In the genomic region with DNA sequence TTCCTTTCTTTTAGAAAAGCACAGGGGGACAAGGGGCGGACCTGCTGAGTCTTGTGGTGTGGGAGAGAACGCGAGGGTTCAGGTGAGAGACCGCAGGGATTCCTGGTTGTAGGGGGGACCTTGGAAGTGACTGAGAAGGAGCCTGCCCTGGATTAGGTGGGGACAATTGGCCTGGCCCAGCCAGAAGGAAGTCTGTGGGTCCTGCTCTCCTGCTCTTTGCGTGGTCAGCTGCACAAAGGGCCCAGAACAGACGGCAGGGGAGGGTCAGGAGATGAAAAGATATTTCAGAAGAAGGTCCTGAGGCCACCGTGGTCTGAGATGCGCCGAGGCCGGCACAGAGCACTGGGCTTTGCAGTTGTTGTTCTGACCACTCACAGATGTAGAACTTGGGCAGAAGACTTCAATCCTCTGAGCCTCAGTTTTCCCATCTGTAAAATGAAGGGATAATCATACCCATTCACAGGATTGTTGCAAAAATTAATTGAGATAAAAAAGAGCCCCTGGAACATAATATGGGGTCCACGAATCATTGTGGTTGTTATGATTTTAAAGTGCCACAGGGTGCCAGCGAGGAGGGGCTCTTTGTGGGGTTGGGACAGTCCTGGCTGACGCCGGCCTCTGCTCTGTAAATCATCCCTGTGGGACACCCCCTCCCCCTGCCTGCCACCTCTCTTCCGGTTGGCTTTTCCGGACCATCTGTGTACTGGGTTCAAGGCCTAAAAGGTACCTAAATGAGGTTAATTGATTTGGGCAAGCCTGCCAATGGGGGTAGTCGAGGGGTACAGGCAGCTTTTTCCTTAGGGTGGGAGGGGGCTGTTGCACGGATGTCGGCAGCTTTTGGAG, we compare ENCODE assay signal across 8 cellular contexts. TPM values are rescaled to one million over a fixed set of nuclear protein-coding genes. Genes with fewer than 3 reads are reported as not detected.
DNase-seq lines count a peak whose midpoint lies in the region; ATAC-seq and TF ChIP-seq lines count a peak whose summit lies in the region.

No MANE protein-coding gene starts in this region.

- H3K4me2 ChIP-seq in GM23338, result peak overlapping the region; percentile 84
- peak overlapping the region; percentile 97 for H3K4me2 ChIP-seq in skeletal muscle satellite cell (ENCODE audit: low read length)

- no peak for TF ChIP-seq CTCF in GM23338 (conservative IDR thresholded peaks at IDR 0.05; ENCODE audit: low read depth in 2 of 2)
- no peak for TF ChIP-seq CTCF in fibroblast of mammary gland (conservative IDR thresholded peaks at IDR 0.05; ENCODE audit: control insufficient read depth, insufficient read depth, low read depth, low read length)

- H3K27ac ChIP-seq in GM23338 (ENCODE audit: low read depth), result no peak overlapping the region

- H3K9me3 Mint-ChIP-seq in GM23338, result peaks cover 9% of the 10 kb centered on the region; the same call in 2 of the 3 replicates

- ATAC-seq in GM23338 (no peak), T-helper 17 cell (no peak), HG02840 (IDR thresholded peaks at IDR 0.05; ENCODE audit: low FRiP score, unreplicated experiment) (no peak)

- H3K9me3 ChIP-seq in T-helper 17 cell (ENCODE audit: control insufficient read depth, low read length, poor library complexity, severe bottlenecking) (no peaks in the 10 kb centered on the region), skeletal muscle satellite cell (replicated peaks; ENCODE audit: low read length) (no peaks in the 10 kb centered on the region)

- no peaks in the 10 kb centered on the region; the same call in 1 of the 2 replicates for H4K20me1 ChIP-seq in GM23338 (replicated peaks; ENCODE audit: insufficient read depth)

- H3K36me3 ChIP-seq in GM23338 (ENCODE audit: insufficient read depth), result no peaks in the 10 kb centered on the region
- H3K36me3 ChIP-seq in skeletal muscle satellite cell (ENCODE audit: insufficient read depth, low read length), result no peaks in the 10 kb centered on the region

- peak overlapping the region; percentile 91 for H3K9ac ChIP-seq in skeletal muscle satellite cell (ENCODE audit: low read depth, low read length)

- peak overlapping the region; percentile 69 for H3K4me3 Mint-ChIP-seq in GM23338
- H3K4me3 Mint-ChIP-seq in T-helper 17 cell, result peak overlapping the region; percentile 94

- H2AFZ ChIP-seq in GM23338, result no peak overlapping the region

- H3K4me3 ChIP-seq in GM23338 (peak overlapping the region; percentile 56; the same call in 1 of the 2 replicates), fibroblast of mammary gland (ENCODE audit: control insufficient read depth, low read depth, low read length) (peak overlapping the region; percentile 92), skeletal muscle satellite cell (ENCODE audit: low read length) (peak overlapping the region; percentile 89)

- no peaks in the 10 kb centered on the region for H3K9me2 ChIP-seq in GM23338 (ENCODE audit: insufficient read depth)

- H3K27ac Mint-ChIP-seq in GM23338, result no peak overlapping the region
- peak overlapping the region; percentile 98 for H3K27ac Mint-ChIP-seq in T-helper 17 cell

- no peaks in the 10 kb centered on the region for H3K36me3 Mint-ChIP-seq in GM23338 (ENCODE audit: low read depth)
- no peaks in the 10 kb centered on the region for H3K36me3 Mint-ChIP-seq in T-helper 17 cell (ENCODE audit: low read depth)

- H3K4me1 ChIP-seq in GM23338 (ENCODE audit: insufficient read depth) (peaks cover 28% of the 10 kb centered on the region), skeletal muscle satellite cell (ENCODE audit: control insufficient read depth, insufficient read depth, low read length) (peaks cover 38% of the 10 kb centered on the region)

- H3K27me3 Mint-ChIP-seq in GM23338 (ENCODE audit: insufficient read depth, low read depth, poor library complexity), result peaks cover 25% of the 10 kb centered on the region
- H3K27me3 Mint-ChIP-seq in T-helper 17 cell, result no peaks in the 10 kb centered on the region

- DNase-seq in GM23338 (ENCODE audit: low spot score), result no peak
- DNase-seq in T-helper 17 cell, result no peak
- DNase-seq in fibroblast of mammary gland (ENCODE audit: low read depth), result no peak
- no peak for DNase-seq in NCI-H69 (lab: John Stamatoyannopoulos, UW)
- DNase-seq in NCI-H2196 treated with DMSO at 0.1 percent for 48 hours (lab: John Stamatoyannopoulos, UW; ENCODE audit: unreplicated experiment), result no peak
- no peak for DNase-seq in activated CD4-positive, CD25-positive, alpha-beta regulatory T cell treated with anti-CD3 and anti-CD28 coated beads, Interleukin-2, amount 50 U/mL, for 72 hours

- peaks cover 15% of the 10 kb centered on the region; the same call in 1 of the 2 replicates for H3K79me2 ChIP-seq in GM23338 (replicated peaks; ENCODE audit: insufficient read depth)

- H3F3A ChIP-seq in GM23338 (replicated peaks; ENCODE audit: low read depth), result peaks cover 11% of the 10 kb centered on the region; the same call in 1 of the 2 replicates

- H3K4me1 Mint-ChIP-seq in GM23338, result peaks cover 59% of the 10 kb centered on the region
- peaks cover 55% of the 10 kb centered on the region for H3K4me1 Mint-ChIP-seq in T-helper 17 cell

- H3K27me3 ChIP-seq in GM23338 (ENCODE audit: insufficient read depth) (peaks cover 16% of the 10 kb centered on the region), skeletal muscle satellite cell (ENCODE audit: control insufficient read depth, insufficient read depth, low read length) (no peaks in the 10 kb centered on the region)

TF ChIP-seq in GM23338, 12 proteins besides CTCF, POLR2A, EP300 and RAD21 (continues in another document):
- TF ChIP-seq ETS1 (IDR thresholded peaks at IDR 0.05), result no peak
- TF ChIP-seq EZH2 (IDR thresholded peaks at IDR 0.05; ENCODE audit: low read depth, unreplicated experiment), result no peak
- no peak for TF ChIP-seq ZNF331 (CRISPR knock-in tag; IDR thresholded peaks at IDR 0.05; ENCODE audit: low read depth)

RNA-seq across cellular contexts. Expression of gene LPIN1, which starts 1.8 kb away (rescaled TPM):
- total RNA-seq in GM23338 (2014; rRNA removed; shearing (Covaris generic)), result 7.1 and 9.5 TPM in 2 replicates
- 4.4 and 5.4 TPM in 2 replicates for polyA plus RNA-seq in GM23338 (2016; fragmentation: Nextera tagmentation; extraction: Ambion mirVana)
- 10 to 100 TPM; 86.7 to 99.8 TPM for total RNA-seq in T-helper 17 cell
- 37.1 and 62.6 TPM in 2 replicates for total RNA-seq in skeletal muscle satellite cell (2012; rRNA removed)
